11 cellular contexts compared by ENCODE assay signal in the genomic region with DNA sequence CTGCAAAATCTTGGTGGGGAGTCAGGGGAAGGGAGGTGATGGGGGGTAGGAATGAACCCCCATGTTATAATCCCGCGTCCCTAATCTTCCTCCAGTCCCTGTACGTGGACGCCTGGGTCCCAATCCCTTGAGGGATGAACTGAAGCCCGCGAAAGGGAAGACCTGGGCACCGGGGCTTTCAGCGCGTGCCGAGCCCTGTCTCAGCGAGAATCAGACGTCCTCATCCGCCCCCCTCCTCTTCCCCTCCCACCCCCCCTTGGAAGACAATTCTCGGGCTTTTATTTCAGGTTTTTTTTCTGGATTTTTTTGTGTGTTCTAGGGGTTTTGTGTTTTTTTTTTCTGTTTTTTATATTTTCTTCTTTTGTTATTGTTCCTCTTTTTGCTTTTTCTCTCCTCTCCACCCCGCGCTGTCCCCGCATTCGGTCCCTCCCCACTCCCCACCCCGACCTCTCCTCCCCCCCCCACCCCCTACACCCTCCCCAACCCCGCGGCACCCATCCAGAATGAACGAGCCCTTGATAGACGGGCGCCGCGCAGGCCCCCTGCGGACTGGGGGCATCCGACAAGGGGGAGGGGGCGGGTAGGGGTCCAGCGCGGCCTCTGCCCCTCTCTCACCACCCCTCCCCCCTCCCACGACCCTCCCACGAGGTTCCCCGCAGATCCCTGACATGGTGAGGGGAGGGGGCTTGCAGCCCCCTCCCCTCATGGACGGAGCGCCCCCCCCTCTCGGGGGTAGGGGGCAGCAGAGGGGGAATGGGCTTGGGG. TPM values are rescaled to one million over a fixed set of nuclear protein-coding genes. Genes with fewer than 3 reads are reported as not detected.
DNase-seq lines count a peak whose midpoint lies in the region; ATAC-seq, FAIRE-seq and TF ChIP-seq lines count a peak whose summit lies in the region.
"Had no signal": no experiment of that assay in that cellular context is flagged by ENCODE, and none has a peak within 500 bp of the region (broad histone marks: within the 10 kb centered on the region; RNA-seq: fewer than 3 reads in every experiment).

No MANE protein-coding gene starts in this region.

- H3K4me2 ChIP-seq in Karpas-422 (ENCODE audit: low read depth, low read length, poor library complexity, severe bottlenecking): no peak overlapping the region

- no peak overlapping the region for H3K27ac Mint-ChIP-seq in natural killer cell treated with Interleukin-12 subunit alpha and Interleukin-12 subunit beta and Interleukin-15 and Interleukin-18, amount 100 ng/mL, for 72 hours
- no peak overlapping the region for H3K27ac Mint-ChIP-seq in activated CD8-positive, alpha-beta T cell treated with anti-CD3 and anti-CD28 coated beads, Interleukin-2, amount 10 ng/mL, durations not matched to agents 7 days and 5 days

- H4K20me1 ChIP-seq in Karpas-422 (ENCODE audit: insufficient read depth, low read depth, low read length): no peaks in the 10 kb centered on the region

- no peaks in the 10 kb centered on the region for H3K9me2 ChIP-seq in Karpas-422 (replicated peaks; ENCODE audit: insufficient read depth, low read length)

- H3K4me3 ChIP-seq in BE2C (ENCODE audit: low read depth, low read length) (peak overlapping the region; percentile 48), HUES48 (ENCODE audit: low read depth, low read length) (peak overlapping the region; percentile 81), dorsolateral prefrontal cortex (peak overlapping the region; percentile 50 to 85 (median 70)), Karpas-422 (ENCODE audit: low read length) (no peak overlapping the region)

- H3K36me3 Mint-ChIP-seq in natural killer cell treated with Interleukin-12 subunit alpha and Interleukin-12 subunit beta and Interleukin-15 and Interleukin-18, amount 100 ng/mL, for 72 hours: peaks cover 19% of the 10 kb centered on the region
- H3K36me3 Mint-ChIP-seq in activated CD8-positive, alpha-beta T cell treated with anti-CD3 and anti-CD28 coated beads, Interleukin-2, amount 10 ng/mL, durations not matched to agents 7 days and 5 days (ENCODE audit: low read depth): peaks cover 6% of the 10 kb centered on the region

- H3K9me3 ChIP-seq in BE2C (no peaks in the 10 kb centered on the region), HUES48 (ENCODE audit: control insufficient read depth, insufficient read depth, low read length) (no peaks in the 10 kb centered on the region), Karpas-422 (ENCODE audit: low read length) (no peaks in the 10 kb centered on the region)

- FAIRE-seq in GM12891 (lab: Jason Lieb, UNC): no peak

- peaks cover 40 to 42% of the 10 kb centered on the region in 2 donors for H3K27me3 Mint-ChIP-seq in natural killer cell treated with Interleukin-12 subunit alpha and Interleukin-12 subunit beta and Interleukin-15 and Interleukin-18, amount 100 ng/mL, for 72 hours
- peaks cover 25% of the 10 kb centered on the region for H3K27me3 Mint-ChIP-seq in activated CD8-positive, alpha-beta T cell treated with anti-CD3 and anti-CD28 coated beads, Interleukin-2, amount 10 ng/mL, durations not matched to agents 7 days and 5 days (ENCODE audit: low read depth)

- TF ChIP-seq POLR2A in GM12891 (IDR thresholded peaks at IDR 0.05; ENCODE audit: low read depth, low read length): no peak

- intact Hi-C loops in dorsolateral prefrontal cortex (cut with DNase I): loop anchor here (2.0 to 10.0 kb wide), 5 partner anchors 52 to 285 kb away; partner anchors contain the start of gene NR1H2 (in 1 of the 2)

- ATAC-seq in natural killer cell treated with Interleukin-12 subunit alpha and Interleukin-12 subunit beta and Interleukin-15 and Interleukin-18, amount 100 ng/mL, for 72 hours: no peak
- no peak for ATAC-seq in activated CD8-positive, alpha-beta T cell treated with anti-CD3 and anti-CD28 coated beads, Interleukin-2, amount 10 ng/mL, durations not matched to agents 7 days and 5 days

- H3K27ac ChIP-seq in HUES48 (ENCODE audit: low read depth, low read length) (peak overlapping the region; percentile 89), dorsolateral prefrontal cortex (peak overlapping the region in 39 of 59 donors; percentile 6 to 95 (median 86)), Karpas-422 (ENCODE audit: low read length) (no peak overlapping the region)

- no peaks in the 10 kb centered on the region for H3K79me2 ChIP-seq in Karpas-422 (ENCODE audit: low read length)

- H3K36me3 ChIP-seq in BE2C: no peaks in the 10 kb centered on the region; the same call in 1 of the 2 replicates
- no peaks in the 10 kb centered on the region for H3K36me3 ChIP-seq in HUES48 (ENCODE audit: control insufficient read depth, insufficient read depth, low read length)
- H3K36me3 ChIP-seq in Karpas-422 (ENCODE audit: insufficient read depth, low read length): no peaks in the 10 kb centered on the region
- H3K36me3 ChIP-seq: heart right ventricle had no signal

- H3K4me1 Mint-ChIP-seq in natural killer cell treated with Interleukin-12 subunit alpha and Interleukin-12 subunit beta and Interleukin-15 and Interleukin-18, amount 100 ng/mL, for 72 hours (ENCODE audit: low read depth in 2 of 2): peaks cover 17% of the 10 kb centered on the region in 2 donors
- H3K4me1 Mint-ChIP-seq in activated CD8-positive, alpha-beta T cell treated with anti-CD3 and anti-CD28 coated beads, Interleukin-2, amount 10 ng/mL, durations not matched to agents 7 days and 5 days (ENCODE audit: low read depth): peaks cover 15% of the 10 kb centered on the region

- H3K4me3 Mint-ChIP-seq in natural killer cell treated with Interleukin-12 subunit alpha and Interleukin-12 subunit beta and Interleukin-15 and Interleukin-18, amount 100 ng/mL, for 72 hours: peak overlapping the region; percentile 41
- no peak overlapping the region for H3K4me3 Mint-ChIP-seq in activated CD8-positive, alpha-beta T cell treated with anti-CD3 and anti-CD28 coated beads, Interleukin-2, amount 10 ng/mL, durations not matched to agents 7 days and 5 days

- no peaks in the 10 kb centered on the region for H3K4me1 ChIP-seq in BE2C
- H3K4me1 ChIP-seq in HUES48 (ENCODE audit: control insufficient read depth, insufficient read depth, low read length): peaks cover 5% of the 10 kb centered on the region; the same call in 1 of the 2 replicates
- H3K4me1 ChIP-seq in Karpas-422 (ENCODE audit: low read length): peaks cover 15% of the 10 kb centered on the region

- POLR2A ChIA-PET in activated CD8-positive, alpha-beta T cell treated with anti-CD3 and anti-CD28 coated beads, Interleukin-2, amount 10 ng/mL, durations not matched to agents 7 days and 5 days (lab: Charles Lee): no interaction called here

- H3K9ac ChIP-seq in HUES48 (ENCODE audit: low read depth, low read length): no peak overlapping the region
- H3K9ac ChIP-seq in Karpas-422 (ENCODE audit: low read length): no peak overlapping the region

- no peak for TF ChIP-seq CTCF in BE2C (IDR thresholded peaks at IDR 0.05; ENCODE audit: low read depth, low read length)
- peak in 1 of 56 donors; percentile 1 for TF ChIP-seq CTCF in dorsolateral prefrontal cortex (IDR thresholded peaks at IDR 0.05 in 54 of 56, conservative IDR thresholded peaks at IDR 0.05 in 2 of 56; ENCODE audit: low read depth in 1 of 56, partially characterized antibody in 56 of 56)

- CTCF ChIA-PET in activated CD8-positive, alpha-beta T cell treated with anti-CD3 and anti-CD28 coated beads, Interleukin-2, amount 10 ng/mL, durations not matched to agents 7 days and 5 days (lab: Charles Lee): no interaction called here

- no peaks in the 10 kb centered on the region for H3K27me3 ChIP-seq in BE2C
- no peaks in the 10 kb centered on the region for H3K27me3 ChIP-seq in HUES48 (ENCODE audit: control insufficient read depth, insufficient read depth, low read length)
- H3K27me3 ChIP-seq in dorsolateral prefrontal cortex: no peaks in the 10 kb centered on the region
- no peaks in the 10 kb centered on the region; the same call in 1 of the 2 replicates for H3K27me3 ChIP-seq in Karpas-422 (ENCODE audit: low read length)

- no peak overlapping the region for H2AFZ ChIP-seq in Karpas-422 (ENCODE audit: low read length)

- H3K9me3 Mint-ChIP-seq in natural killer cell treated with Interleukin-12 subunit alpha and Interleukin-12 subunit beta and Interleukin-15 and Interleukin-18, amount 100 ng/mL, for 72 hours: peaks cover 11% of the 10 kb centered on the region
- no peaks in the 10 kb centered on the region for H3K9me3 Mint-ChIP-seq in activated CD8-positive, alpha-beta T cell treated with anti-CD3 and anti-CD28 coated beads, Interleukin-2, amount 10 ng/mL, durations not matched to agents 7 days and 5 days (ENCODE audit: insufficient read depth)

- DNase-seq in BE2C (peak; percentile 54), dorsolateral prefrontal cortex (no peak), Karpas-422 (no peak), GM12891 (ENCODE audit: insufficient read length, low spot score) (no peak)
- no peak for DNase-seq in natural killer cell treated with Interleukin-12 subunit alpha and Interleukin-12 subunit beta and Interleukin-15 and Interleukin-18, amount 100 ng/mL, for 72 hours (ENCODE audit: low spot score)
- no peak for DNase-seq in stimulated activated CD4-positive, alpha-beta T cell treated with anti-CD3 and anti-CD28 coated beads, Interleukin-4, amount 100 ng/mL, for 4 hours
- DNase-seq in activated CD8-positive, alpha-beta T cell treated with anti-CD3 and anti-CD28 coated beads, Interleukin-2, amount 10 ng/mL, durations not matched to agents 7 days and 5 days: no peak

TF ChIP-seq in GM12891, 5 proteins besides CTCF, POLR2A, EP300 and RAD21 (continues in another document):
- no peak for TF ChIP-seq POU2F2 (IDR thresholded peaks at IDR 0.05; ENCODE audit: low read depth, low read length)
- TF ChIP-seq POLR2AphosphoS5 (IDR thresholded peaks at IDR 0.05; ENCODE audit: low read depth, low read length): no peak
- no peak for TF ChIP-seq TAF1 (IDR thresholded peaks at IDR 0.05; ENCODE audit: low read depth, low read length)

RNA-seq across cellular contexts. Expression of gene C19orf81, which starts 10.3 kb away (rescaled TPM):
- polyA plus RNA-seq in BE2C (2012; ENCODE audit: insufficient read depth, insufficient read length, low read depth): 7.1 TPM
- 10 to 100 TPM in 8 of 120 experiments, 1 to 10 TPM in 111, not detected in 1; 1.9 to 17.7 (median 5.7) TPM for total RNA-seq in dorsolateral prefrontal cortex
- total RNA-seq in natural killer cell treated with Interleukin-12 subunit alpha and Interleukin-12 subunit beta and Interleukin-15 and Interleukin-18, amount 100 ng/mL, for 72 hours: not detected
- total RNA-seq in Karpas-422 (2014; rRNA removed; shearing (Covaris generic); ENCODE audit: low replicate concordance): 1.1 TPM in 1 of 2 replicates, not detected in the other
- not detected for polyA plus RNA-seq in GM12891 (2012; ENCODE audit: low read depth, missing spikeins)
- total RNA-seq in activated CD8-positive, alpha-beta T cell treated with anti-CD3 and anti-CD28 coated beads, Interleukin-2, amount 10 ng/mL, durations not matched to agents 7 days and 5 days: not detected
- total RNA-seq: dermis blood vessel endothelial cell had no signal

RNA-seq across cellular contexts. Expression of gene SYT3, which starts 19.8 kb away (rescaled TPM):
- polyA plus RNA-seq in BE2C (2012; ENCODE audit: insufficient read depth, insufficient read length, low read depth): 1.4 TPM
- 10 to 100 TPM; 10.7 to 56.7 (median 35.9) TPM for total RNA-seq in dorsolateral prefrontal cortex
- total RNA-seq in natural killer cell treated with Interleukin-12 subunit alpha and Interleukin-12 subunit beta and Interleukin-15 and Interleukin-18, amount 100 ng/mL, for 72 hours: not detected
- total RNA-seq in Karpas-422 (2014; rRNA removed; shearing (Covaris generic); ENCODE audit: low replicate concordance): 0.11 TPM in 1 of 2 replicates, not detected in the other
- not detected for polyA plus RNA-seq in GM12891 (2012; ENCODE audit: low read depth, missing spikeins)
- not detected for total RNA-seq in activated CD8-positive, alpha-beta T cell treated with anti-CD3 and anti-CD28 coated beads, Interleukin-2, amount 10 ng/mL, durations not matched to agents 7 days and 5 days
- total RNA-seq: activated naive CD4-positive, alpha-beta T cell treated with anti-CD3 and anti-CD28 coated beads for 36 hours had no signal

Comparison
In these comparisons a context has a peak if more than half of its experiments do, and no peak if none do; other contexts are left out.
1. RNA of gene SYT3, which starts 19.8 kb away (total RNA-seq): 10.7 to 56.7 TPM in dorsolateral prefrontal cortex; not detected in natural killer cell treated with Interleukin-12 subunit alpha and Interleukin-12 subunit beta and Interleukin-15 and Interleukin-18, amount 100 ng/mL, for 72 hours, 0.11 TPM in Karpas-422 and not detected in activated CD8-positive, alpha-beta T cell treated with anti-CD3 and anti-CD28 coated beads, Interleukin-2, amount 10 ng/mL, durations not matched to agents 7 days and 5 days; every median in the first group is over 10 times any median in the second.